ENCODE assay signal across 1 cellular context in genomic region chr6:32873947-32874346, GRCh38. TPM values are rescaled to one million over a fixed set of nuclear protein-coding genes. Genes with fewer than 3 reads are reported as not detected.
"Had no signal": no experiment of that assay in that cellular context is flagged by ENCODE, and none has a peak within 500 bp of the region (broad histone marks: within the 10 kb centered on the region; RNA-seq: fewer than 3 reads in every experiment).

No MANE protein-coding gene starts in this region.

RNA-seq across cellular contexts. Expression of gene HLA-DOB, which starts 57.1 kb away (rescaled TPM):
- total RNA-seq: temporal lobe had no signal
